In the genomic region with DNA sequence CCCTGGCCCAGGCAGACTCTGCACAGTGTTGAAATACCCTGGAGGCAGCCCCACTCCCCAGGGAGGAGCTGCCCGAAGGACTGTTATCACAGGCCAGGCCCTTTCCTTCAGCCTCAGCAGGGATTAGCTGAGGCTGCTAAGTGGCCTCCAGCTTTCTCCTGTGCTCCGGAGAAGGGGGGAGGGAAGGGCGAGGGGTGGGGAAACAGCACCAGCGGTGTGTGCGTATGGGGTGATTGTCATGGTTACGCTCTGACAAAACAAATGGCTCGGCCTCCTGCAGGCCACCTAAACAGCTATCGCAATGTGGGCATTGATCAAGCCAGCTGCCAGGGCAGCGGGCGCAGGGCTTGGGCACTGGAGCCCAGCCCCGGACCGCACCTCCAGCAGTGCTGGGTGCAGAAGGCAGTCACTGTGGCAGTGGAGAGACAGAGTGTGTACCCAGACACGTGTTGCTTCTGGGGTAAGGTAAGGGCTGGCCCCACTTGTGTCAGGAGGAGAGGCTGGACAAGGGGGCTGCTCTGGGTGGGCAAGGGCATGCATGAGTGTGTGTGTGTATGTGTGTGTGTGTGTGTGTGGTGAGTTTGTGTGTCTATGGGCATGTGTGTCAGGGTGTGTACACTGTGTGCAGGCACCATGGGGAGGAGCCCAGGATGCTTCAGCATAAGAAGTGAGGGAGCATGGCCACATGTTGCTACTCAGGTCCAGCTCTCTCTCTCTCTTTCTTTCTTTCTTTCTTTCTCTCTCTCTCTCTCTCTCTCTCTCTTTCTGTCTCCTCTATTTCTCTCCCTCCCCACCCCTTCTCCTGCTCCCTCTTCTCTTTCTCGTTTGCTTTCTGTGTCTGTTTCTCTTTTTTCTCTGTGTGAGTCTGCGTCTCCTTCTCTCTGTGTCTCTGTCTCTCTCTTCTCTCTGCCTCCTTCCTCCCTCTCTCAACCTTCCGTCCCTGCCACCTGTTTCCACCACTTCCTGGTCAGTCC, we compare ENCODE assay signal across 12 cellular contexts. TPM values are rescaled to one million over a fixed set of nuclear protein-coding genes. Genes with fewer than 3 reads are reported as not detected.
A peak's percentile ranks its signal among the peaks of the same experiment; 100 is the strongest.
DNase-seq lines count a peak whose midpoint lies in the region; ATAC-seq and TF ChIP-seq lines count a peak whose summit lies in the region.
"Had no signal": no experiment of that assay in that cellular context is flagged by ENCODE, and none has a peak within 500 bp of the region (broad histone marks: within the 10 kb centered on the region; RNA-seq: fewer than 3 reads in every experiment).

A gene with protein sequence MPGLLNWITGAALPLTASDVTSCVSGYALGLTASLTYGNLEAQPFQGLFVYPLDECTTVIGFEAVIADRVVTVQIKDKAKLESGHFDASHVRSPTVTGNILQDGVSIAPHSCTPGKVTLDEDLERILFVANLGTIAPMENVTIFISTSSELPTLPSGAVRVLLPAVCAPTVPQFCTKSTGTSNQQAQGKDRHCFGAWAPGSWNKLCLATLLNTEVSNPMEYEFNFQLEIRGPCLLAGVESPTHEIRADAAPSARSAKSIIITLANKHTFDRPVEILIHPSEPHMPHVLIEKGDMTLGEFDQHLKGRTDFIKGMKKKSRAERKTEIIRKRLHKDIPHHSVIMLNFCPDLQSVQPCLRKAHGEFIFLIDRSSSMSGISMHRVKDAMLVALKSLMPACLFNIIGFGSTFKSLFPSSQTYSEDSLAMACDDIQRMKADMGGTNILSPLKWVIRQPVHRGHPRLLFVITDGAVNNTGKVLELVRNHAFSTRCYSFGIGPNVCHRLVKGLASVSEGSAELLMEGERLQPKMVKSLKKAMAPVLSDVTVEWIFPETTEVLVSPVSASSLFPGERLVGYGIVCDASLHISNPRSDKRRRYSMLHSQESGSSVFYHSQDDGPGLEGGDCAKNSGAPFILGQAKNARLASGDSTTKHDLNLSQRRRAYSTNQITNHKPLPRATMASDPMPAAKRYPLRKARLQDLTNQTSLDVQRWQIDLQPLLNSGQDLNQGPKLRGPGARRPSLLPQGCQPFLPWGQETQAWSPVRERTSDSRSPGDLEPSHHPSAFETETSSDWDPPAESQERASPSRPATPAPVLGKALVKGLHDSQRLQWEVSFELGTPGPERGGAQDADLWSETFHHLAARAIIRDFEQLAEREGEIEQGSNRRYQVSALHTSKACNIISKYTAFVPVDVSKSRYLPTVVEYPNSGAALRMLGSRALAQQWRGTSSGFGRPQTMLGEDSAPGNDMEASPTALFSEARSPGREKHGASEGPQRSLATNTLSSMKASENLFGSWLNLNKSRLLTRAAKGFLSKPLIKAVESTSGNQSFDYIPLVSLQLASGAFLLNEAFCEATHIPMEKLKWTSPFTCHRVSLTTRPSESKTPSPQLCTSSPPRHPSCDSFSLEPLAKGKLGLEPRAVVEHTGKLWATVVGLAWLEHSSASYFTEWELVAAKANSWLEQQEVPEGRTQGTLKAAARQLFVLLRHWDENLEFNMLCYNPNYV (plus strand): TSS at position 252 of the 974 bp plus-strand sequence. CDS start 19,727 bp downstream, outside the sequence.

- H3K36me3 Mint-ChIP-seq in CD8-positive, alpha-beta T cell: no peaks in the 10 kb centered on the region

- POLR2A ChIA-PET in CD8-positive, alpha-beta T cell (lab: Charles Lee): no interaction called here

- no peaks in the 10 kb centered on the region for H3K9me3 ChIP-seq in CD8-positive, alpha-beta T cell (ENCODE audit: low read length)
- no peaks in the 10 kb centered on the region for H3K9me3 ChIP-seq in HUES64 (ENCODE audit: insufficient read depth, low read depth, low read length)

- peaks cover 12% of the 10 kb centered on the region for H3K4me1 Mint-ChIP-seq in CD8-positive, alpha-beta T cell (ENCODE audit: low read depth)

- no peaks in the 10 kb centered on the region for H3K9me3 Mint-ChIP-seq in CD8-positive, alpha-beta T cell

- peak within 1 kb of the TSS; percentile 52; the same call in 1 of the 2 replicates for H3K9ac ChIP-seq in HUES64 (ENCODE audit: low read depth, low read length)

- CTCF ChIA-PET in CD8-positive, alpha-beta T cell (lab: Charles Lee): no interaction called here

- no peak for DNase-seq in CD8-positive, alpha-beta T cell
- DNase-seq in amniotic epithelial cell (ENCODE audit: low read depth) (peak; percentile 36), mucosa of gallbladder (ENCODE audit: low spot score) (peak; percentile 23), activated gamma-delta T cell (lab: John Stamatoyannopoulos, UW) (no peak), cerebellar nuclear complex (lab: John Stamatoyannopoulos, UW) (no peak), SKM-1 (lab: John Stamatoyannopoulos, UW; ENCODE audit: unreplicated experiment) (no peak), kidney glomerular epithelial cell (lab: John Stamatoyannopoulos, UW) (no peak)
- DNase-seq: heart right ventricle, NCI-H1048 had no signal

- H3K36me3 ChIP-seq in CD8-positive, alpha-beta T cell (ENCODE audit: insufficient read depth, low read length): no peaks in the 10 kb centered on the region
- no peaks in the 10 kb centered on the region for H3K36me3 ChIP-seq in HUES64 (ENCODE audit: insufficient read depth, low read length)
- H3K36me3 ChIP-seq: heart right ventricle had no signal

- H3K27me3 Mint-ChIP-seq in CD8-positive, alpha-beta T cell (ENCODE audit: low read depth): peaks cover 56% of the 10 kb centered on the region

- no peak for TF ChIP-seq CTCF in CD8-positive, alpha-beta T cell (IDR thresholded peaks at IDR 0.05)

- no peak within 1 kb of the TSS for H3K27ac ChIP-seq in CD8-positive, alpha-beta T cell (ENCODE audit: low read depth, low read length)
- H3K27ac ChIP-seq in HUES64 (ENCODE audit: low read depth, low read length): no peak within 1 kb of the TSS
- H3K27ac ChIP-seq: heart right ventricle, VCaP had no signal

- no peak within 1 kb of the TSS for H3K4me3 ChIP-seq in CD8-positive, alpha-beta T cell (ENCODE audit: low read depth, low read length)
- peak within 1 kb of the TSS; percentile 45 for H3K4me3 ChIP-seq in HUES64 (ENCODE audit: low read length)

- H3K27me3 ChIP-seq in CD8-positive, alpha-beta T cell (ENCODE audit: insufficient read depth, low read length): peaks cover 26% of the 10 kb centered on the region
- peaks cover 46% of the 10 kb centered on the region for H3K27me3 ChIP-seq in HUES64 (ENCODE audit: insufficient read depth, low read length)

- WGBS in HUES64: 6% methylated on average over 16 of the region's 16 CpGs

- intact Hi-C loops in CD8-positive, alpha-beta T cell (cut with DNase I, micrococcal nuclease): no loop called here

- H3K4me3 Mint-ChIP-seq in CD8-positive, alpha-beta T cell: peak within 1 kb of the TSS; percentile 16

- no peak within 1 kb of the TSS for H3K27ac Mint-ChIP-seq in CD8-positive, alpha-beta T cell

- no peak for ATAC-seq in CD8-positive, alpha-beta T cell

- H3K4me1 ChIP-seq in CD8-positive, alpha-beta T cell (ENCODE audit: insufficient read depth, low read length): no peaks in the 10 kb centered on the region
- H3K4me1 ChIP-seq in HUES64 (ENCODE audit: insufficient read depth, low read length): peaks cover 9% of the 10 kb centered on the region; the same call in 1 of the 2 replicates

RNA-seq across cellular contexts. Expression of the gene that starts here (rescaled TPM):
- total RNA-seq in CD8-positive, alpha-beta T cell: not detected
- polyA plus RNA-seq in HUES64 (2013, experiment 1 of 2): 0.60 TPM
- polyA plus RNA-seq in HUES64 (2013, experiment 2 of 2): 1.1 TPM
- total RNA-seq in mucosa of gallbladder: 2.1 TPM
- total RNA-seq: bronchial epithelial cell had no signal

Comparison
In these comparisons a context has a peak if more than half of its experiments do, and no peak if none do; other contexts are left out.
1. DNase-seq: peak in amniotic epithelial cell (single experiment) and mucosa of gallbladder (single experiment); none in CD8-positive, alpha-beta T cell (0 of 7), activated gamma-delta T cell (single experiment), cerebellar nuclear complex (0 of 2), SKM-1 (single experiment) and kidney glomerular epithelial cell (single experiment).